In genomic region chr15:32828507-32829186, GRCh38 we compare ENCODE assay signal across 1 cellular context.
TF ChIP-seq lines count a peak whose summit lies in the region.

No MANE protein-coding gene starts in this region.

TF ChIP-seq in HEK293, 187 proteins besides CTCF, POLR2A, EP300 and RAD21 (continued from another document and continues in another):
- TF ChIP-seq ZNF148 (tag by site-specific recombination; IDR thresholded peaks at IDR 0.05; ENCODE audit: borderline replicate concordance) = no peak
- no peak for TF ChIP-seq ZNF560 (tag by site-specific recombination; IDR thresholded peaks at IDR 0.05; ENCODE audit: borderline replicate concordance)
- TF ChIP-seq ZXDB (tag by site-specific recombination; IDR thresholded peaks at IDR 0.05) = 0 out of 2 replicates have a peak, but pooled peaks have one; percentile 34
- no peak for TF ChIP-seq ZNF37A (tag by site-specific recombination; IDR thresholded peaks at IDR 0.05)
- TF ChIP-seq ZNF10 (tag by site-specific recombination; IDR thresholded peaks at IDR 0.05) = no peak
- peak; percentile 65 for TF ChIP-seq WT1 (tag by site-specific recombination; IDR thresholded peaks at IDR 0.05)
- no peak for TF ChIP-seq ZNF302 (tag by site-specific recombination; IDR thresholded peaks at IDR 0.05; ENCODE audit: low read depth)
- TF ChIP-seq ZNF639 (tag by site-specific recombination; IDR thresholded peaks at IDR 0.05) = no peak
- no peak for TF ChIP-seq ZFP41 (tag by site-specific recombination; IDR thresholded peaks at IDR 0.05; ENCODE audit: borderline replicate concordance)
- TF ChIP-seq GLI4 (tag by site-specific recombination; IDR thresholded peaks at IDR 0.05) = no peak
- TF ChIP-seq ZNF292 (tag by site-specific recombination; IDR thresholded peaks at IDR 0.05; ENCODE audit: borderline replicate concordance, low read depth) = no peak
- TF ChIP-seq ZNF426 (tag by site-specific recombination; IDR thresholded peaks at IDR 0.05) = no peak
- no peak for TF ChIP-seq ZNF658 (tag by site-specific recombination; IDR thresholded peaks at IDR 0.05)
- no peak for TF ChIP-seq ZBTB26 (tag by site-specific recombination; optimal IDR thresholded peaks at IDR 0.05)
- no peak for TF ChIP-seq ZNF341 (tag by site-specific recombination; IDR thresholded peaks at IDR 0.05; ENCODE audit: low read depth)
- TF ChIP-seq ZNF529 (tag by site-specific recombination; IDR thresholded peaks at IDR 0.05; ENCODE audit: insufficient replicate concordance) = no peak
- TF ChIP-seq INSM2 (tag by site-specific recombination; IDR thresholded peaks at IDR 0.05) = 0 out of 2 replicates have a peak, but pooled peaks have one; percentile 29
- TF ChIP-seq ZNF629 (tag by site-specific recombination; IDR thresholded peaks at IDR 0.05) = 0 out of 2 replicates have a peak, but pooled peaks have one; percentile 13
- TF ChIP-seq ZNF423 (tag by site-specific recombination; IDR thresholded peaks at IDR 0.05) = no peak
- no peak for TF ChIP-seq REST (tag by site-specific recombination; IDR thresholded peaks at IDR 0.05)
- TF ChIP-seq EGR2 (tag by site-specific recombination; IDR thresholded peaks at IDR 0.05; ENCODE audit: low read depth) = no peak
- TF ChIP-seq BCL6B (tag by site-specific recombination; IDR thresholded peaks at IDR 0.05) = peak; percentile 74
- TF ChIP-seq HIC1 (tag by site-specific recombination; IDR thresholded peaks at IDR 0.05) = no peak
- no peak for TF ChIP-seq HOXA7 (CRISPR knock-in tag; IDR thresholded peaks at IDR 0.05; ENCODE audit: borderline replicate concordance)
- no peak for TF ChIP-seq YY1 (tag by site-specific recombination; IDR thresholded peaks at IDR 0.05)
- TF ChIP-seq ZBTB7A (tag by site-specific recombination; IDR thresholded peaks at IDR 0.05; ENCODE audit: low read depth) = no peak
- TF ChIP-seq ZNF530 (tag by site-specific recombination; IDR thresholded peaks at IDR 0.05; ENCODE audit: low read depth) = no peak
- TF ChIP-seq ZNF16 (tag by site-specific recombination; IDR thresholded peaks at IDR 0.05; ENCODE audit: low read depth) = no peak
- TF ChIP-seq TSHZ1 (tag by site-specific recombination; IDR thresholded peaks at IDR 0.05; ENCODE audit: borderline replicate concordance) = no peak
- no peak for TF ChIP-seq ZNF555 (tag by site-specific recombination; conservative IDR thresholded peaks at IDR 0.05)
- TF ChIP-seq ZNF146 (tag by site-specific recombination; IDR thresholded peaks at IDR 0.05) = no peak
- TF ChIP-seq ZNF155 (tag by site-specific recombination; IDR thresholded peaks at IDR 0.05) = no peak
- TF ChIP-seq SP7 (tag by site-specific recombination; IDR thresholded peaks at IDR 0.05) = 0 out of 2 replicates have a peak, but pooled peaks have one; percentile 39
- no peak for TF ChIP-seq ZNF677 (tag by site-specific recombination; IDR thresholded peaks at IDR 0.05)
- no peak for TF ChIP-seq ZNF837 (tag by site-specific recombination; IDR thresholded peaks at IDR 0.05)
- peak; percentile 34; the same call in 1 of the 2 replicates for TF ChIP-seq PRDM6 (tag by site-specific recombination; IDR thresholded peaks at IDR 0.05)
- TF ChIP-seq ZNF266 (tag by site-specific recombination; IDR thresholded peaks at IDR 0.05; ENCODE audit: low read depth) = no peak
- TF ChIP-seq ZNF843 (tag by site-specific recombination; IDR thresholded peaks at IDR 0.05) = 0 out of 2 replicates have a peak, but pooled peaks have one; percentile 15
- TF ChIP-seq TCF7L2 (IDR thresholded peaks at IDR 0.05; ENCODE audit: borderline replicate concordance, low read depth, low read length) = no peak
- TF ChIP-seq YY2 (tag by site-specific recombination; IDR thresholded peaks at IDR 0.05) = no peak
- TF ChIP-seq KLF8 (tag by site-specific recombination; IDR thresholded peaks at IDR 0.05) = peak; percentile 77; the same call in 1 of the 2 replicates
- no peak for TF ChIP-seq HOXC10 (CRISPR knock-in tag; IDR thresholded peaks at IDR 0.05)
- TF ChIP-seq SETDB1 (IDR thresholded peaks at IDR 0.05; ENCODE audit: insufficient read length, low read length) = no peak
- 0 out of 2 replicates have a peak, but pooled peaks have one; percentile 39 for TF ChIP-seq ZNF561 (tag by site-specific recombination; IDR thresholded peaks at IDR 0.05; ENCODE audit: borderline replicate concordance)
